ENCODE assay signal across 2 cellular contexts in genomic region chr10:79129361-79129997, GRCh38.
TF ChIP-seq lines count a peak whose summit lies in the region.

No MANE protein-coding gene starts in this region.

TF ChIP-seq in HEK293, 187 proteins besides CTCF, POLR2A, EP300 and RAD21 (continued from another document and continues in another):
- TF ChIP-seq PATZ1 (tag by site-specific recombination; IDR thresholded peaks at IDR 0.05) (peak; percentile 61), PRDM2 (tag by site-specific recombination; IDR thresholded peaks at IDR 0.05; ENCODE audit: borderline replicate concordance) (no peak), IKZF3 (tag by site-specific recombination; IDR thresholded peaks at IDR 0.05) (peak; percentile 69; the same call in 1 of the 2 replicates), ZNF404 (tag by site-specific recombination; IDR thresholded peaks at IDR 0.05) (no peak), INSM2 (tag by site-specific recombination; IDR thresholded peaks at IDR 0.05) (no peak), ZNF544 (tag by site-specific recombination; IDR thresholded peaks at IDR 0.05) (no peak), GLI2 (tag by site-specific recombination; IDR thresholded peaks at IDR 0.05; ENCODE audit: borderline replicate concordance, low read depth) (no peak), KLF9 (tag by site-specific recombination; IDR thresholded peaks at IDR 0.05; ENCODE audit: low read depth) (no peak), ZNF596 (tag by site-specific recombination; IDR thresholded peaks at IDR 0.05) (no peak), ZNF768 (tag by site-specific recombination; IDR thresholded peaks at IDR 0.05) (no peak), GLIS1 (tag by site-specific recombination; IDR thresholded peaks at IDR 0.05) (peak; percentile 34; the same call in 1 of the 2 replicates), KLF17 (tag by site-specific recombination; IDR thresholded peaks at IDR 0.05) (peak; percentile 72)

TF ChIP-seq in SK-N-SH, 30 proteins besides CTCF, POLR2A, EP300 and RAD21 (continued from another document):
- no peak for TF ChIP-seq IRF3 (IDR thresholded peaks at IDR 0.05; ENCODE audit: low read depth, low read length)
- TF ChIP-seq NFIC (IDR thresholded peaks at IDR 0.05; ENCODE audit: borderline replicate concordance), result peak; percentile 73
- no peak for TF ChIP-seq TEAD4 (IDR thresholded peaks at IDR 0.05; ENCODE audit: borderline replicate concordance, insufficient read depth)
- no peak for TF ChIP-seq TAF1 (IDR thresholded peaks at IDR 0.05; ENCODE audit: borderline replicate concordance, low read depth, low read length)
- no peak for TF ChIP-seq MAX (IDR thresholded peaks at IDR 0.05; ENCODE audit: low read depth)
- TF ChIP-seq PBX3 (IDR thresholded peaks at IDR 0.05), result peak; percentile 25; the same call in 1 of the 2 replicates
